Comparison of ENCODE assay signal across 12 cellular contexts in the genomic region with DNA sequence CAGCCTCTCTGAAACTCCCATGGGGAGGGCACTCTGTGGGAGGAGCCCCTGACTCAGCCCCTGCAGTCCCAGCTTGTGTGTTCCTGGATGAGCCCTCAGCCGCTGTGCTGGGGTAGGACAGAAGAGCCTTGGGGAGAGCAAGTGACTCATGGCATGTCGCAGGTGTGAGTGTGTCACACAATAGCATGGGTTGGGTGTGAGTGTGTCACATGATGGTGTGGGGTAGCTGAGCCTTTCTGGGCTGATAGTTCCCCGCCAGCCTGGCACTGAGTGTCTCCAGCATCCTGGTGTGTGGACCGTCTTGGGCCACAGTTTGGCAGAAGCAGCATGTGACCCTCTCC.
"Had no signal": no experiment of that assay in that cellular context is flagged by ENCODE, and none has a peak within 500 bp of the region (broad histone marks: within the 10 kb centered on the region; RNA-seq: fewer than 3 reads in every experiment).

No MANE protein-coding gene starts in this region.

- H3K9me3 ChIP-seq: psoas muscle had no signal

- DNase-seq: activated CD8-positive, alpha-beta T cell treated with anti-CD3 and anti-CD28 coated beads, Interleukin-2, amount 10 ng/mL, durations not matched to agents 7 days and 5 days; caudate nucleus; effector CD8-positive, alpha-beta T cell; hypothalamus; stimulated activated CD4-positive, alpha-beta T cell treated with anti-CD3 and anti-CD28 coated beads, Interleukin-15, amount 100 ng/mL, for 24 hours; stimulated activated CD4-positive, alpha-beta T cell treated with anti-CD3 and anti-CD28 coated beads, Interleukin-4, amount 100 ng/mL, for 24 hours had no signal

- H3K4me1 ChIP-seq: psoas muscle had no signal

- H3K4me3 ChIP-seq: coronary artery, psoas muscle had no signal

- H3K27ac Mint-ChIP-seq: activated CD8-positive, alpha-beta T cell treated with anti-CD3 and anti-CD28 coated beads, Interleukin-2, amount 10 ng/mL, durations not matched to agents 7 days and 5 days; activated T-helper 17 cell treated with anti-CD3 and anti-CD28 coated beads, Interleukin-2, amount 50 U/mL, for 72 hours; memory B cell; stimulated activated naive CD8-positive, alpha-beta T cell treated with anti-CD3 and anti-CD28 coated beads, Interleukin-15, Interleukin-2, amounts not matched to agents 100 ng/mL and 50 ng/mL, for 24 hours had no signal

- ATAC-seq: activated CD8-positive, alpha-beta T cell treated with anti-CD3 and anti-CD28 coated beads, Interleukin-2, amount 10 ng/mL, durations not matched to agents 7 days and 5 days; activated T-helper 17 cell treated with anti-CD3 and anti-CD28 coated beads, Interleukin-2, amount 50 U/mL, for 72 hours; left colon; psoas muscle had no signal

- H3K27ac ChIP-seq: coronary artery, psoas muscle had no signal

- H3K9me3 Mint-ChIP-seq: activated T-helper 17 cell treated with anti-CD3 and anti-CD28 coated beads, Interleukin-2, amount 50 U/mL, for 72 hours; memory B cell; stimulated activated naive CD8-positive, alpha-beta T cell treated with anti-CD3 and anti-CD28 coated beads, Interleukin-15, Interleukin-2, amounts not matched to agents 100 ng/mL and 50 ng/mL, for 24 hours had no signal
